In genomic region chr11:70636659-70637058, GRCh38 we compare ENCODE assay signal across 1 cellular context.
A peak's percentile ranks its signal among the peaks of the same experiment; 100 is the strongest.
TF ChIP-seq lines count a peak whose summit lies in the region.

No MANE protein-coding gene starts in this region.

TF ChIP-seq in GM12878, 131 proteins besides CTCF, POLR2A, EP300 and RAD21:
- TF ChIP-seq SREBF2 (IDR thresholded peaks at IDR 0.05; ENCODE audit: low read length) (no peak), CBX5 (IDR thresholded peaks at IDR 0.05; ENCODE audit: low read depth) (no peak), BCL3 (IDR thresholded peaks at IDR 0.05; ENCODE audit: borderline replicate concordance, insufficient read depth, low read depth, low read length, poor library complexity, severe bottlenecking) (peak; percentile 87), TCF3 (IDR thresholded peaks at IDR 0.05; ENCODE audit: borderline replicate concordance, insufficient read depth, low read depth, low read length) (0 out of 2 replicates have a peak, but pooled peaks have one; percentile 44)
